In the genomic region with DNA sequence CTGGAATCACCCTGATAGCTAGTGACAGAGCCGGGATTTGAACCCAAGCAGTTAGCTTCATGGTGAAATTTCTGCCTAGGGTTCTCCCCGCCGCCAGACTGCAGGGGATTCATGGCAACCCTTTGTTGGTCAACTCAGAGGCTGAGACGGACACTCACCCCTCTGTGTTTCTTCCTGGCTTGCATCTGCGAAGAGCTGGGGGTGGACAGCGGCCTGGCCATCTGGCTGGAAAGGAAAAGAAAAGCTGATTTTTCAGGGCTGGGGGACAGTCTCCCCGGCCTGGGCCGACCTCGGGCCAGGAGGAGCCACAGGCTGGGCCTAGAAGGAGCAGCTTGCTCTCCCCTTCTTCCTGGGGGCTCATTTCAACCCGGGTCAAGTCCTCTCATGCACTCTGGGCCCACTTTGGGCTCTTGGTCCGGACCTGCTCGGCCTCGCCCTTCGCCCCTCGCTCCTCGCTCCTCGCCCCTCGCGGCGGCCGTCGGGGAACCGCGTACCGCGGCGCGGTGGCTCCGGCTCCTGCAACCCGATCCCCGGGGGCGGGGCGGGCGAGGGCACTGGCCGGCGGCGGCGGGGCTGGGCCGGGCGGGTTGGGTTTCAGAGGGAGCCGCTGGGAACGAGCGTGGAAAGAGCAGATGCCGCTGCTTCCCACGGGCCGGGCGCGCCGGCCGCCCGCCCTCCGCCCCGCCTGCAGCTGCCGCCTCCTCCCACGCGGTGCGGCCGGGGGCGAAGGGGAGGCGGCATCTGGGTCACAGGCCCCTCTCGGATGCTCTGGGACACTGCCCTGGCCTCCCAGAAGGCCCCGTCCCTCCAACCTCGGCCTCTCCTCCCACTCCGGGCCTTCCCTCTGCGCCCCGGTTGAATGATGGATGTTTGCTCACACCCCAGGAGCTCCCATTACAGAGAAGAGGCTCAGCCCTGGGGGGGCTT, we compare ENCODE assay signal across 9 cellular contexts. TPM values are rescaled to one million over a fixed set of nuclear protein-coding genes. Genes with fewer than 3 reads are reported as not detected.
DNase-seq lines count a peak whose midpoint lies in the region; ATAC-seq and TF ChIP-seq lines count a peak whose summit lies in the region.
"Had no signal": no experiment of that assay in that cellular context is flagged by ENCODE, and none has a peak within 500 bp of the region (broad histone marks: within the 10 kb centered on the region; RNA-seq: fewer than 3 reads in every experiment).

No MANE protein-coding gene starts in this region.

- H3K4me2 ChIP-seq in fibroblast of lung (ENCODE audit: extremely low read depth, insufficient read depth, low read length) (no peak overlapping the region), MM.1S (ENCODE audit: low read depth, low read length) (no peak overlapping the region)

- peak; percentile 73 for ATAC-seq in mucosa of descending colon

- H3K9me3 ChIP-seq in fibroblast of lung (ENCODE audit: control insufficient read depth, insufficient read depth, low read depth, low read length): no peaks in the 10 kb centered on the region
- H3K9me3 ChIP-seq in mucosa of descending colon: no peaks in the 10 kb centered on the region
- no peaks in the 10 kb centered on the region for H3K9me3 ChIP-seq in MM.1S (replicated peaks; ENCODE audit: insufficient read depth, low read length)

- no peaks in the 10 kb centered on the region for H3K9me2 ChIP-seq in MM.1S (replicated peaks; ENCODE audit: insufficient read depth, low read length)

- H3K27me3 ChIP-seq in fibroblast of lung (ENCODE audit: control insufficient read depth, insufficient read depth, low read length) (peaks cover 41% of the 10 kb centered on the region), MM.1S (replicated peaks; ENCODE audit: insufficient read depth, low read length) (no peaks in the 10 kb centered on the region)

- H3K79me2 ChIP-seq in fibroblast of lung (ENCODE audit: control insufficient read depth, insufficient read depth, low read length) (no peaks in the 10 kb centered on the region), MM.1S (ENCODE audit: low read length) (no peaks in the 10 kb centered on the region)

- H3K27ac ChIP-seq in fibroblast of lung (ENCODE audit: insufficient read depth, low read length) (no peak overlapping the region), MM.1S (ENCODE audit: low read length) (no peak overlapping the region)

- no peak overlapping the region for H3K4me3 ChIP-seq in fibroblast of lung (replicated peaks in 1 of 4; ENCODE audit: control extremely low read depth in 1 of 4, insufficient read depth in 1 of 4, low read depth in 3 of 4, low read length in 4 of 4)
- H3K4me3 ChIP-seq in mucosa of descending colon: no peak overlapping the region
- H3K4me3 ChIP-seq in MM.1S (ENCODE audit: low read length): no peak overlapping the region

- DNase-seq in ACHN (peak; percentile 9), NCI-H2029 treated with DMSO at 0.1 percent for 48 hours (lab: John Stamatoyannopoulos, UW) (peak; percentile 79), fibroblast of lung (ENCODE audit: low read depth in 2 of 2) (peak; percentile 57 to 63), mucosa of descending colon (peak in 2 of 3 donors; percentile 31 to 44), MM.1S (no peak), mesenteric fat pad (ENCODE audit: low spot score) (no peak)
- DNase-seq in stimulated activated naive CD4-positive, alpha-beta T cell treated with Interleukin-2 at 50 U/mL for 16 hours (lab: John Stamatoyannopoulos, UW): no peak
- DNase-seq in activated CD4-positive, alpha-beta T cell treated with anti-CD3 and anti-CD28 coated beads for 4 hours: no peak
- DNase-seq: NCI-H82 had no signal

- H4K20me1 ChIP-seq in fibroblast of lung (ENCODE audit: control insufficient read depth, extremely low read depth, insufficient read depth, low read length) (no peaks in the 10 kb centered on the region), MM.1S (ENCODE audit: insufficient read depth, low read length) (no peaks in the 10 kb centered on the region)

- H3K4me1 ChIP-seq in fibroblast of lung (ENCODE audit: control insufficient read depth, extremely low read depth, insufficient read depth, low read length): peaks cover 4% of the 10 kb centered on the region
- H3K4me1 ChIP-seq in mucosa of descending colon (ENCODE audit: low read depth): no peaks in the 10 kb centered on the region
- no peaks in the 10 kb centered on the region for H3K4me1 ChIP-seq in MM.1S (ENCODE audit: low read length)

- H2AFZ ChIP-seq in fibroblast of lung (ENCODE audit: low read length): no peak overlapping the region
- no peak overlapping the region for H2AFZ ChIP-seq in MM.1S (ENCODE audit: low read length)

- H3K36me3 ChIP-seq in fibroblast of lung (ENCODE audit: control insufficient read depth, insufficient read depth, low read length) (no peaks in the 10 kb centered on the region), mucosa of descending colon (ENCODE audit: low read depth) (no peaks in the 10 kb centered on the region), MM.1S (replicated peaks; ENCODE audit: insufficient read depth, low read length) (no peaks in the 10 kb centered on the region)

- TF ChIP-seq CTCF in fibroblast of lung (conservative IDR thresholded peaks at IDR 0.05 in 1 of 2, IDR thresholded peaks at IDR 0.05 in 1 of 2; ENCODE audit: low read depth in 1 of 2, low read length in 2 of 2) (no peak), mucosa of descending colon (IDR thresholded peaks at IDR 0.05) (no peak), MM.1S (IDR thresholded peaks at IDR 0.05; ENCODE audit: low read length) (no peak)

- intact Hi-C loops in mucosa of descending colon (cut with DNase I, micrococcal nuclease): no loop called here

- H3F3A ChIP-seq in MM.1S (ENCODE audit: insufficient read depth, low read length): no peaks in the 10 kb centered on the region

- H3K9ac ChIP-seq in fibroblast of lung (ENCODE audit: insufficient read depth, low read length) (no peak overlapping the region), MM.1S (ENCODE audit: low read length) (no peak overlapping the region)

- in situ Hi-C loops in ACHN (cut with HindIII; ENCODE audit: low pct_ligation_motif_present, low pct_unique_long_range_greater_than_20kb, low sequenced_read_pairs): no loop called here

RNA-seq across cellular contexts. Expression of gene HEYL, which starts 6.7 kb away (rescaled TPM):
- total RNA-seq in fibroblast of lung (under 0.01 TPM in 1 of 2 replicates, not detected in the other), mucosa of descending colon (1 to 10 TPM; 2.3 to 3.5 (median 2.4) TPM), mesenteric fat pad (9.4 TPM)
- polyA plus RNA-seq in fibroblast of lung: 0.02 and 1.3 TPM in 2 replicates
- polyA plus RNA-seq in fibroblast of lung (2012): 1.9 TPM in 1 of 2 replicates, not detected in the other
- polyA minus RNA-seq in fibroblast of lung (ENCODE audit: low replicate concordance): 2.3 TPM in 1 of 2 replicates, not detected in the other

RNA-seq across cellular contexts. Expression of gene NT5C1A, which starts 39.2 kb away (rescaled TPM):
- total RNA-seq in fibroblast of lung: not detected in 2 replicates
- polyA plus RNA-seq in fibroblast of lung: not detected in 2 replicates
- not detected in 2 replicates for polyA plus RNA-seq in fibroblast of lung (2012)
- polyA minus RNA-seq in fibroblast of lung (ENCODE audit: low replicate concordance): not detected in 2 replicates
- total RNA-seq in mucosa of descending colon: under 1 TPM in 1 of 3 donors, not detected in 2; 0.27 TPM
- 0.42 TPM for total RNA-seq in mesenteric fat pad

RNA-seq across cellular contexts. Expression of gene PABPC4, which starts 56.2 kb away (rescaled TPM):
- total RNA-seq in fibroblast of lung: 229 and 276 TPM in 2 replicates
- 102 and 141 TPM in 2 replicates for polyA plus RNA-seq in fibroblast of lung
- polyA plus RNA-seq in fibroblast of lung (2012): 166 and 219 TPM in 2 replicates
- polyA minus RNA-seq in fibroblast of lung (ENCODE audit: low replicate concordance): 258 and 349 TPM in 2 replicates
- total RNA-seq in mucosa of descending colon: 100 to 1,000 TPM; 124 to 208 (median 146) TPM
- 301 TPM for total RNA-seq in mesenteric fat pad

RNA-seq across cellular contexts. Expression of gene HPCAL4, which starts 58.5 kb away (rescaled TPM):
- total RNA-seq in fibroblast of lung: not detected in 2 replicates
- polyA plus RNA-seq in fibroblast of lung: not detected in 2 replicates
- not detected in 2 replicates for polyA plus RNA-seq in fibroblast of lung (2012)
- not detected in 2 replicates for polyA minus RNA-seq in fibroblast of lung (ENCODE audit: low replicate concordance)
- under 1 TPM in 2 of 3 donors, not detected in 1; 0.07 to 0.51 TPM for total RNA-seq in mucosa of descending colon
- total RNA-seq in mesenteric fat pad: not detected

Comparison
In these comparisons a context has a peak if more than half of its experiments do, and no peak if none do; other contexts are left out.
1. DNase-seq: peak in ACHN (single experiment), NCI-H2029 treated with DMSO at 0.1 percent for 48 hours (single experiment), fibroblast of lung (2 of 2) and mucosa of descending colon (2 of 3); none in MM.1S (single experiment), stimulated activated naive CD4-positive, alpha-beta T cell treated with Interleukin-2 at 50 U/mL for 16 hours (single experiment), mesenteric fat pad (single experiment) and activated CD4-positive, alpha-beta T cell treated with anti-CD3 and anti-CD28 coated beads for 4 hours (0 of 2).